In genomic region chr12:52904509-52905300, GRCh38 we compare ENCODE assay signal across 8 cellular contexts. TPM values are rescaled to one million over a fixed set of nuclear protein-coding genes. Genes with fewer than 3 reads are reported as not detected.
DNase-seq lines count a peak whose midpoint lies in the region; ATAC-seq, FAIRE-seq and TF ChIP-seq lines count a peak whose summit lies in the region.
"Not testable (repeated sequence)": the region's sequence is repeated elsewhere in the genome, so short reads cannot be mapped to it uniquely, and the experiment has no call there.

TSS of gene KRT8 (minus strand) at chr12:52905076. CDS start at chr12:52904981, 95 bp downstream.

- BruUV-seq in GM12878 (replicated peaks; lab: Mats Ljungman, UMichigan), result not testable (repeated sequence)

- H3K9ac ChIP-seq in GM12878 (ENCODE audit: control insufficient read depth, insufficient read depth, low read length), result not testable (repeated sequence)

- not testable (repeated sequence) for H3K27me3 ChIP-seq in ACC112 (ENCODE audit: insufficient read depth, low read length); HAP-1 (ENCODE audit: low read depth); GM12878 (replicated peaks in 1 of 2; ENCODE audit: control insufficient read depth in 2 of 2, insufficient read depth in 2 of 2, low read length in 1 of 2); gastroesophageal sphincter

- H3K4me2 ChIP-seq in GM12878 (ENCODE audit: control insufficient read depth, insufficient read depth), result peak within 1 kb of the TSS; percentile 31

- H3K4me1 ChIP-seq in ACC112 (ENCODE audit: control insufficient read depth, insufficient read depth, low read length, unreplicated experiment), result peaks cover 26% of the 10 kb centered on the region
- H3K4me1 ChIP-seq in HAP-1, result peaks cover 37% of the 10 kb centered on the region
- H3K4me1 ChIP-seq in GM12878 (ENCODE audit: control insufficient read depth, insufficient read depth, low read length), result peaks cover 12% of the 10 kb centered on the region
- H3K4me1 ChIP-seq in gastroesophageal sphincter, result peaks cover 0 to 69% (median 4%) of the 10 kb centered on the region in 3 donors

- TF ChIP-seq EP300 in GM12878 (IDR thresholded peaks at IDR 0.05; ENCODE audit: borderline replicate concordance in 1 of 2, control insufficient read depth in 1 of 2, low read depth in 2 of 2, low read length in 2 of 2); gastroesophageal sphincter (IDR thresholded peaks at IDR 0.05): not testable (repeated sequence)

- intact Hi-C loops in GM12878 (cut with micrococcal nuclease; ENCODE audit: unreplicated experiment); lower leg skin (cut with DNase I; ENCODE audit: low total_unique reads): not testable (repeated sequence)

- peak in 1 of 2 experiments; percentile 65 for DNase-seq in HAP-1 (ENCODE audit: low spot score in 2 of 2)
- DNase-seq in NCI-H2081 treated with DMSO at 0.1 percent for 48 hours (lab: John Stamatoyannopoulos, UW), result peak; percentile 71
- peak; percentile 98 for DNase-seq in SW480 (ENCODE audit: low spot score)
- DNase-seq in GM12878 (ENCODE audit: low read depth, low spot score), result not testable (repeated sequence)
- DNase-seq in lower leg skin (ENCODE audit: low spot score in 2 of 2), result peak in 1 of 2 donors; percentile 88
- peak; percentile 46 for DNase-seq in retina

- TF ChIP-seq POLR2A in GM12878 (IDR thresholded peaks at IDR 0.05; ENCODE audit: low read depth, low read length); lower leg skin (IDR thresholded peaks at IDR 0.05): not testable (repeated sequence)
- peak; percentile 65 to 67 for TF ChIP-seq POLR2A in gastroesophageal sphincter (IDR thresholded peaks at IDR 0.05)

- RAD21 ChIA-PET in GM12878 (lab: Charles Lee; ENCODE audit: unreplicated experiment), result not testable (repeated sequence)

- H3K36me3 ChIP-seq in ACC112 (ENCODE audit: insufficient read depth, low read length); HAP-1 (replicated peaks); GM12878 (ENCODE audit: control insufficient read depth in 2 of 2, insufficient read depth in 2 of 2, low read length in 1 of 2): not testable (repeated sequence)
- H3K36me3 ChIP-seq in gastroesophageal sphincter, result peaks cover 0 to 22% of the 10 kb centered on the region in 2 donors

- peak within 1 kb of the TSS; percentile 36 for H3K27ac ChIP-seq in ACC112 (ENCODE audit: low read depth, low read length)
- not testable (repeated sequence) for H3K27ac ChIP-seq in GM12878 (ENCODE audit: control insufficient read depth, insufficient read depth)
- H3K27ac ChIP-seq in gastroesophageal sphincter, result peak within 1 kb of the TSS; percentile 34 to 95 (median 90)

- H3K79me2 ChIP-seq in ACC112 (ENCODE audit: control insufficient read depth, insufficient read depth, low read length, unreplicated experiment); GM12878 (ENCODE audit: control insufficient read depth, insufficient read depth, low read length): not testable (repeated sequence)

- WGBS in GM12878 (ENCODE audit: insufficient coverage, insufficient replicate concordance, low lambda C conversion rate, missing lambda C conversion rate), result 73% methylated on average over 30 of the region's 33 CpGs
- 50% methylated on average over 7 of the region's 33 CpGs; no CpG with 5 or more reads in 1 of the 2 donors for WGBS in gastroesophageal sphincter (ENCODE audit: low coverage in 1 of 2), 2 donors
- WGBS in lower leg skin, 2 donors, result 47 to 49% methylated on average over 17 to 30 of the region's 33 CpGs

- not testable (repeated sequence) for TF ChIP-seq CTCF in GM12878 (IDR thresholded peaks at IDR 0.05 in 2 of 3, conservative IDR thresholded peaks at IDR 0.05 in 1 of 3; ENCODE audit: control insufficient read depth in 2 of 3, extremely low read depth in 1 of 3, insufficient read depth in 1 of 3, low read depth in 3 of 3, low read length in 3 of 3); lower leg skin (IDR thresholded peaks at IDR 0.05)
- TF ChIP-seq CTCF in gastroesophageal sphincter (IDR thresholded peaks at IDR 0.05), result peak in 3 of 4 experiments; percentile 15 to 60 (median 20)

- ATAC-seq in GM12878, result not testable (repeated sequence)
- peak; percentile 75 for ATAC-seq in gastroesophageal sphincter

- FAIRE-seq in GM12878 (lab: Jason Lieb, UNC), result not testable (repeated sequence)

- not testable (repeated sequence) for H4K20me1 ChIP-seq in GM12878 (ENCODE audit: control insufficient read depth, insufficient read depth)

- not testable (repeated sequence) for H3K4me3 ChIP-seq in ACC112 (ENCODE audit: low read depth, low read length)
- H3K4me3 ChIP-seq in HAP-1 (peak within 1 kb of the TSS; percentile 33), GM12878 (peak within 1 kb of the TSS; percentile 22; the same call in 1 of the 2 replicates), gastroesophageal sphincter (peak within 1 kb of the TSS; percentile 66 to 68), lower leg skin (ENCODE audit: low read depth, poor library complexity, severe bottlenecking) (peak within 1 kb of the TSS; percentile 17)

- CTCF ChIA-PET in GM12878 (lab: Yijun Ruan, JAX), result interaction anchor here (1.3 kb wide), 1 partner anchor 19 kb away, joined by 5 read pairs; no protein-coding TSS in a partner anchor

- not testable (repeated sequence) for TF ChIP-seq RAD21 in GM12878 (IDR thresholded peaks at IDR 0.05; ENCODE audit: insufficient read depth, low read depth, low read length)

- H3K9me3 ChIP-seq in HAP-1; GM12878 (replicated peaks; ENCODE audit: control insufficient read depth, insufficient read depth, low read length); gastroesophageal sphincter: not testable (repeated sequence)

- SMC1A ChIA-PET in GM12878 (lab: Charles Lee; ENCODE audit: uncharacterized antibody, unreplicated experiment), result not testable (repeated sequence)

- POLR2A ChIA-PET in GM12878 (lab: Charles Lee), result not testable (repeated sequence)

- in situ Hi-C loops in HAP-1 (cut with MboI; ENCODE audit: low sequenced_read_pairs); GM12878 (cut with MboI): not testable (repeated sequence)

- peak within 1 kb of the TSS; percentile 47 for H2AFZ ChIP-seq in ACC112 (ENCODE audit: low read length, unreplicated experiment)
- H2AFZ ChIP-seq in GM12878 (ENCODE audit: control insufficient read depth, low read depth, low read length), result not testable (repeated sequence)

TF ChIP-seq in GM12878, 131 proteins besides CTCF, POLR2A, EP300 and RAD21:
- peak; percentile 26; the same call in 1 of the 2 replicates for TF ChIP-seq TCF12 (IDR thresholded peaks at IDR 0.05; ENCODE audit: low read depth, low read length)

RNA-seq across cellular contexts. Expression of gene KRT8, which starts in this region (rescaled TPM):
- not detected in 2 replicates for total RNA-seq in GM12878 (2013; cell fraction: nucleolus; rRNA removed)
- total RNA-seq in GM12878 (2014; rRNA removed) (0.11 and 0.16 TPM in 2 replicates), GM12878 (2014; rRNA removed; fragmentation: Illumina TruSeq; extraction: Trizol) (0.09 and 0.22 TPM in 2 replicates), GM12878 (2021) (5.6 and 5.7 TPM in 2 replicates), gastroesophageal sphincter (100 to 1,000 TPM in 3 of 4 donors, 10 to 100 TPM in 1; 72.0 to 565 (median 255) TPM), lower leg skin (10 to 100 TPM; 18.1 to 96.0 (median 58.2) TPM)
- polyA plus RNA-seq in GM12878 (2011; ENCODE audit: low read depth), result 0.85 TPM
- polyA plus RNA-seq in GM12878 (2011; rRNA removed) (0.10 and 0.41 TPM in 2 replicates), GM12878 (2014; fragmentation: Illumina TruSeq; extraction: Trizol) (0.37 and 0.81 TPM in 2 replicates), GM12878 (2014; fragmentation: Nextera tagmentation; extraction: Ambion mirVana) (under 1 TPM in 1 of 2 experiments, not detected in 1; 0.15 TPM), GM12878 (2014; rRNA removed) (0.57 and 0.67 TPM in 2 replicates), GM12878 (2016; fragmentation: Nextera tagmentation; extraction: Ambion mirVana) (under 1 TPM; 0.35 to 0.99 TPM)
- polyA plus RNA-seq in GM12878 (2011; cell fraction: cytosol; rRNA removed), result 0.10 and 0.20 TPM in 2 replicates
- polyA plus RNA-seq in GM12878 (2011; cell fraction: nucleus; rRNA removed), result 0.25 and 0.42 TPM in 2 replicates
- 0.58 and 1.5 TPM in 2 replicates for polyA plus RNA-seq in GM12878 (2012)
- polyA minus RNA-seq in GM12878 (2011; rRNA and poly(A)+ RNA removed), result 0.15 and 0.88 TPM in 2 replicates
- 23.7 and 27.7 TPM in 2 replicates for polyA minus RNA-seq in GM12878 (2011; cell fraction: cytosol; rRNA and poly(A)+ RNA removed)
- polyA minus RNA-seq in GM12878 (2011; cell fraction: nucleus; rRNA and poly(A)+ RNA removed), result 1.8 and 8.8 TPM in 2 replicates
